ENCODE assay signal across 8 cellular contexts in genomic region chr11:35006389-35007128, GRCh38.
DNase-seq lines count a peak whose midpoint lies in the region; ATAC-seq and TF ChIP-seq lines count a peak whose summit lies in the region.

No MANE protein-coding gene starts in this region.

- peak overlapping the region; percentile 70 for H3K4me3 Mint-ChIP-seq in natural killer cell treated with Interleukin-12 subunit alpha and Interleukin-12 subunit beta and Interleukin-15 and Interleukin-18, amount 100 ng/mL, for 72 hours
- no peak overlapping the region for H3K4me3 Mint-ChIP-seq in H9

- H3K4me1 ChIP-seq in OCI-LY3 (ENCODE audit: low read length) (peaks cover 84% of the 10 kb centered on the region), SK-N-SH (ENCODE audit: control insufficient read depth in 1 of 2, insufficient read depth in 2 of 2, low read depth in 1 of 2, low read length in 1 of 2) (peaks cover 0 to 9% of the 10 kb centered on the region in 2 experiments), H9 (ENCODE audit: insufficient read depth, low read length) (peaks cover 3% of the 10 kb centered on the region; the same call in 1 of the 2 replicates)

- no peak overlapping the region for H3K56ac ChIP-seq in H9 (ENCODE audit: insufficient read length, low read depth, low read length)

- no peaks in the 10 kb centered on the region for H3K9me2 ChIP-seq in SK-N-SH

- H3F3A ChIP-seq in SK-N-SH (replicated peaks; ENCODE audit: insufficient read depth) = peaks cover 9% of the 10 kb centered on the region

- H4K20me1 ChIP-seq in OCI-LY3 (ENCODE audit: insufficient read depth, low read length) (no peaks in the 10 kb centered on the region), SK-N-SH (ENCODE audit: insufficient read depth) (no peaks in the 10 kb centered on the region), H9 (ENCODE audit: control insufficient read depth, insufficient read depth, insufficient read length) (no peaks in the 10 kb centered on the region)

- POLR2A ChIA-PET in SK-N-SH (lab: Yijun Ruan, JAX) = no interaction called here

- H3K79me2 ChIP-seq in OCI-LY3 (ENCODE audit: low read length) (peaks cover 13% of the 10 kb centered on the region), SK-N-SH (ENCODE audit: insufficient read depth) (no peaks in the 10 kb centered on the region), H9 (ENCODE audit: insufficient read depth, low read length) (no peaks in the 10 kb centered on the region)

- H2BK12ac ChIP-seq in H9 (ENCODE audit: insufficient read length, low read depth, low read length) = no peak overlapping the region

- CTCF ChIA-PET in SK-N-SH (lab: Yijun Ruan, JAX) = interaction anchor here (0.7 to 1.1 kb wide), 3 partner anchors 11 to 80 kb away, joined by 3 to 4 read pairs (median 3); no protein-coding TSS in a partner anchor

- no peak overlapping the region for H3K23ac ChIP-seq in H9 (ENCODE audit: insufficient read length, low read depth, low read length)

- no peaks in the 10 kb centered on the region for H3K36me3 Mint-ChIP-seq in natural killer cell treated with Interleukin-12 subunit alpha and Interleukin-12 subunit beta and Interleukin-15 and Interleukin-18, amount 100 ng/mL, for 72 hours
- H3K36me3 Mint-ChIP-seq in H9 (ENCODE audit: insufficient read depth in 1 of 3, low read depth in 3 of 3) = no peaks in the 10 kb centered on the region; a peak in 1 of 7 replicates

- H3K27ac Mint-ChIP-seq in natural killer cell treated with Interleukin-12 subunit alpha and Interleukin-12 subunit beta and Interleukin-15 and Interleukin-18, amount 100 ng/mL, for 72 hours = peak overlapping the region; percentile 68
- peak overlapping the region in 1 of 3 experiments; percentile 28; a peak in 1 of 7 replicates for H3K27ac Mint-ChIP-seq in H9

- H3K18ac ChIP-seq in H9 (ENCODE audit: insufficient read length, low read depth, low read length) = no peak overlapping the region

- no peaks in the 10 kb centered on the region for H3K27me3 ChIP-seq in OCI-LY3 (ENCODE audit: low read depth, low read length)
- H3K27me3 ChIP-seq in SK-N-SH (ENCODE audit: insufficient read depth) = no peaks in the 10 kb centered on the region
- H3K27me3 ChIP-seq in H9 (ENCODE audit: insufficient read depth, low read length) = no peaks in the 10 kb centered on the region

- H3K4me2 ChIP-seq in OCI-LY3 (ENCODE audit: low read length) (peak overlapping the region; percentile 85), SK-N-SH (no peak overlapping the region), H9 (ENCODE audit: insufficient read depth, insufficient read length, low read length) (no peak overlapping the region)

- H4K91ac ChIP-seq in H9 (ENCODE audit: insufficient read length, low read depth, low read length) = no peak overlapping the region

- WGBS in SK-N-SH (ENCODE audit: low lambda C conversion rate) = 97% methylated on average over 7 of the region's 8 CpGs
- WGBS in H9 (ENCODE audit: extremely low coverage, insufficient read length, low lambda C conversion rate) = no CpG with 5 or more reads among the region's 8 CpGs

- H3K27ac ChIP-seq in OCI-LY3 (ENCODE audit: low read length) (peak overlapping the region; percentile 91), SK-N-SH (ENCODE audit: low read depth in 2 of 2, low read length in 1 of 2) (no peak overlapping the region), H9 (ENCODE audit: insufficient read length, low read depth, low read length) (no peak overlapping the region)

- no peak for TF ChIP-seq EP300 in SK-N-SH (IDR thresholded peaks at IDR 0.05; ENCODE audit: borderline replicate concordance in 1 of 2, low read depth in 1 of 2, low read length in 1 of 2)

- H3K23me2 ChIP-seq in H9 (ENCODE audit: insufficient read length, low read depth, low read length, poor library complexity, severe bottlenecking) = no peaks in the 10 kb centered on the region

- H3K36me3 ChIP-seq in OCI-LY3 (replicated peaks; ENCODE audit: low read depth, low read length) = no peaks in the 10 kb centered on the region
- H3K36me3 ChIP-seq in SK-N-SH (replicated peaks in 1 of 2; ENCODE audit: control insufficient read depth in 1 of 2, insufficient read depth in 2 of 2, low read length in 1 of 2) = no peaks in the 10 kb centered on the region

- H2AFZ ChIP-seq in OCI-LY3 (ENCODE audit: low read depth, low read length) (no peak overlapping the region), SK-N-SH (ENCODE audit: low read depth) (no peak overlapping the region), H9 (ENCODE audit: low read length) (no peak overlapping the region)

- no peak overlapping the region for H3T11ph ChIP-seq in H9 (ENCODE audit: low read length)

- H3K79me1 ChIP-seq in H9 (ENCODE audit: insufficient read depth, low read depth, low read length, poor library complexity, severe bottlenecking) = no peaks in the 10 kb centered on the region

- TF ChIP-seq CTCF in OCI-LY3 (IDR thresholded peaks at IDR 0.05; ENCODE audit: low read depth, low read length) (no peak), SK-N-SH (IDR thresholded peaks at IDR 0.05) (no peak), H9 (conservative IDR thresholded peaks at IDR 0.05) (no peak)

- H4K5ac ChIP-seq in H9 (ENCODE audit: insufficient read length, low read depth, low read length) = no peak overlapping the region

- H3K9me3 ChIP-seq in OCI-LY3 (ENCODE audit: insufficient read depth, low read length) (no peaks in the 10 kb centered on the region), SK-N-SH (no peaks in the 10 kb centered on the region), H9 (ENCODE audit: control insufficient read depth, low read depth, low read length) (no peaks in the 10 kb centered on the region)

- peak; percentile 74 for ATAC-seq in GM18861 (IDR thresholded peaks at IDR 0.05; ENCODE audit: unreplicated experiment)
- ATAC-seq in HG02642 (IDR thresholded peaks at IDR 0.05; ENCODE audit: poor library complexity, unreplicated experiment) = peak; percentile 89
- ATAC-seq in natural killer cell treated with Interleukin-12 subunit alpha and Interleukin-12 subunit beta and Interleukin-15 and Interleukin-18, amount 100 ng/mL, for 72 hours = peak; percentile 93 to 96

- H3K27me3 Mint-ChIP-seq in natural killer cell treated with Interleukin-12 subunit alpha and Interleukin-12 subunit beta and Interleukin-15 and Interleukin-18, amount 100 ng/mL, for 72 hours = no peaks in the 10 kb centered on the region
- H3K27me3 Mint-ChIP-seq in H9 (ENCODE audit: low read depth) = no peaks in the 10 kb centered on the region

- H3K4me1 Mint-ChIP-seq in natural killer cell treated with Interleukin-12 subunit alpha and Interleukin-12 subunit beta and Interleukin-15 and Interleukin-18, amount 100 ng/mL, for 72 hours (ENCODE audit: low read depth in 2 of 2) = peaks cover 41 to 64% of the 10 kb centered on the region in 2 donors
- H3K4me1 Mint-ChIP-seq in H9 = peaks cover 13% of the 10 kb centered on the region in 2 experiments

- no peak overlapping the region for H2AK5ac ChIP-seq in H9 (ENCODE audit: insufficient read length, low read length)

- H2BK15ac ChIP-seq in H9 (ENCODE audit: low read depth, low read length) = no peak overlapping the region; the same call in 1 of the 2 replicates

- TF ChIP-seq RAD21 in SK-N-SH (IDR thresholded peaks at IDR 0.05; ENCODE audit: low read length) = no peak

- DNase-seq in natural killer cell treated with Interleukin-12 subunit alpha and Interleukin-12 subunit beta and Interleukin-15 and Interleukin-18, amount 100 ng/mL, for 72 hours (ENCODE audit: low spot score) = peak; percentile 64
- DNase-seq in SK-N-SH = no peak
- DNase-seq in H9 = no peak
- DNase-seq in NCI-H187 treated with DMSO at 0.1 percent for 48 hours (lab: John Stamatoyannopoulos, UW) = no peak
- DNase-seq in NCI-H82 (lab: John Stamatoyannopoulos, UW) = no peak

- H3K4ac ChIP-seq in H9 (ENCODE audit: low read depth, low read length) = no peak overlapping the region

- H4K8ac ChIP-seq in H9 (replicated peaks; ENCODE audit: insufficient read length, low read depth, low read length) = no peak overlapping the region

- no peaks in the 10 kb centered on the region for H3K9me3 Mint-ChIP-seq in natural killer cell treated with Interleukin-12 subunit alpha and Interleukin-12 subunit beta and Interleukin-15 and Interleukin-18, amount 100 ng/mL, for 72 hours
- H3K9me3 Mint-ChIP-seq in H9 = no peaks in the 10 kb centered on the region

- no peak overlapping the region for H2BK5ac ChIP-seq in H9 (ENCODE audit: insufficient read length, low read length)

- H2BK20ac ChIP-seq in H9 (ENCODE audit: low read depth, low read length, poor library complexity, severe bottlenecking) = no peak overlapping the region

- H2BK120ac ChIP-seq in H9 (ENCODE audit: low read depth, low read length, poor library complexity, severe bottlenecking) = no peak overlapping the region

- H3K4me3 ChIP-seq in OCI-LY3 (ENCODE audit: low read length) (peak overlapping the region; percentile 58), SK-N-SH (ENCODE audit: low read depth in 2 of 2, low read length in 1 of 2) (no peak overlapping the region)

- H3K14ac ChIP-seq in H9 (ENCODE audit: insufficient read depth, low read length) = no peak overlapping the region

- H3K9ac ChIP-seq in OCI-LY3 (ENCODE audit: low read length) = peak overlapping the region; percentile 64
- H3K9ac ChIP-seq in SK-N-SH = no peak overlapping the region
- H3K9ac ChIP-seq in H9 (ENCODE audit: extremely low read depth, insufficient read length, low read length) = no peak overlapping the region

TF ChIP-seq in SK-N-SH, 30 proteins besides CTCF, POLR2A, EP300 and RAD21:
- TF ChIP-seq, protein P1, sequence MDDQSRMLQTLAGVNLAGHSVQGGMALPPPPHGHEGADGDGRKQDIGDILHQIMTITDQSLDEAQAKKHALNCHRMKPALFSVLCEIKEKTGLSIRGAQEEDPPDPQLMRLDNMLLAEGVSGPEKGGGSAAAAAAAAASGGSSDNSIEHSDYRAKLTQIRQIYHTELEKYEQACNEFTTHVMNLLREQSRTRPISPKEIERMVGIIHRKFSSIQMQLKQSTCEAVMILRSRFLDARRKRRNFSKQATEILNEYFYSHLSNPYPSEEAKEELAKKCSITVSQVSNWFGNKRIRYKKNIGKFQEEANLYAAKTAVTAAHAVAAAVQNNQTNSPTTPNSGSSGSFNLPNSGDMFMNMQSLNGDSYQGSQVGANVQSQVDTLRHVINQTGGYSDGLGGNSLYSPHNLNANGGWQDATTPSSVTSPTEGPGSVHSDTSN (IDR thresholded peaks at IDR 0.05) = no peak
- no peak for TF ChIP-seq ELF1 (IDR thresholded peaks at IDR 0.05)
